8 cellular contexts compared by ENCODE assay signal in genomic region chr17:48131216-48131824, GRCh38. TPM values are rescaled to one million over a fixed set of nuclear protein-coding genes. Genes with fewer than 3 reads are reported as not detected.
DNase-seq lines count a peak whose midpoint lies in the region; ATAC-seq and TF ChIP-seq lines count a peak whose summit lies in the region.

No MANE protein-coding gene starts in this region.

- no peaks in the 10 kb centered on the region for H3K27me3 Mint-ChIP-seq in CD4-positive, alpha-beta memory T cell
- H3K27me3 Mint-ChIP-seq in naive thymus-derived CD8-positive, alpha-beta T cell = no peaks in the 10 kb centered on the region

- peak overlapping the region in 5 of 7 donors; percentile 23 to 87 (median 62) for H3K27ac Mint-ChIP-seq in CD4-positive, alpha-beta memory T cell
- peak overlapping the region in 7 of 10 donors; percentile 31 to 88 (median 67) for H3K27ac Mint-ChIP-seq in naive thymus-derived CD8-positive, alpha-beta T cell

- peak; percentile 59 to 83 (median 79) for TF ChIP-seq CTCF in esophagus squamous epithelium (IDR thresholded peaks at IDR 0.05)

- H3K4me1 Mint-ChIP-seq in CD4-positive, alpha-beta memory T cell = peaks cover 0 to 5% (median 2%) of the 10 kb centered on the region in 4 donors
- peaks cover 0 to 7% (median 3%) of the 10 kb centered on the region in 4 donors for H3K4me1 Mint-ChIP-seq in naive thymus-derived CD8-positive, alpha-beta T cell

- H3K4me3 ChIP-seq in CD4-positive, alpha-beta memory T cell (ENCODE audit: low read length in 2 of 2) = no peak overlapping the region
- no peak overlapping the region for H3K4me3 ChIP-seq in esophagus squamous epithelium

- CTCF ChIA-PET in CD4-positive, alpha-beta memory T cell (lab: Charles Lee; ENCODE audit: partially characterized antibody) = interaction anchor here (0.6 to 13.0 kb wide), 11 partner anchors 11 to 199 kb away, joined by 3 to 174 read pairs (median 4); partner anchors contain the start of genes CDK5RAP3 and SNX11

- DNase-seq in CD4-positive, alpha-beta memory T cell = peak; percentile 49 to 59 (median 50)
- peak; percentile 30 for DNase-seq in HK-2 (ENCODE audit: unreplicated experiment)
- DNase-seq in NCI-H748 treated with DMSO at 0.1 percent for 48 hours (lab: John Stamatoyannopoulos, UW) = peak; percentile 67
- peak; percentile 26 for DNase-seq in activated CD8-positive, alpha-beta memory T cell treated with anti-CD3 and anti-CD28 coated beads, Interleukin-2, amount 50 U/mL, for 1 hour (ENCODE audit: extremely low read depth)
- no peak for DNase-seq in esophagus squamous epithelium (lab: John Stamatoyannopoulos, UW)
- peak in 9 of 10 donors; percentile 20 to 78 (median 46) for DNase-seq in naive thymus-derived CD8-positive, alpha-beta T cell
- peak; percentile 59 for DNase-seq in ureter (ENCODE audit: low spot score)

- H3K36me3 Mint-ChIP-seq in CD4-positive, alpha-beta memory T cell = peaks cover 5 to 39% of the 10 kb centered on the region in 2 donors
- H3K36me3 Mint-ChIP-seq in naive thymus-derived CD8-positive, alpha-beta T cell = peaks cover 0 to 41% (median 2%) of the 10 kb centered on the region in 3 donors

- H3K4me1 ChIP-seq in CD4-positive, alpha-beta memory T cell (ENCODE audit: insufficient read depth, low read length) = no peaks in the 10 kb centered on the region
- H3K4me1 ChIP-seq in esophagus squamous epithelium = peaks cover 0 to 19% (median 3%) of the 10 kb centered on the region in 3 donors

- peaks cover 0 to 1% (median 0%) of the 10 kb centered on the region in 8 donors for H3K9me3 Mint-ChIP-seq in CD4-positive, alpha-beta memory T cell
- no peaks in the 10 kb centered on the region for H3K9me3 Mint-ChIP-seq in naive thymus-derived CD8-positive, alpha-beta T cell

- 41 to 42% methylated on average over 3 to 4 of the region's 4 CpGs for WGBS in esophagus squamous epithelium, 2 donors

- H3K27ac ChIP-seq in CD4-positive, alpha-beta memory T cell (ENCODE audit: low read depth, low read length) = no peak overlapping the region
- no peak overlapping the region for H3K27ac ChIP-seq in esophagus squamous epithelium

- POLR2A ChIA-PET in CD4-positive, alpha-beta memory T cell (lab: Charles Lee; ENCODE audit: partially characterized antibody) = interaction anchor here (0.5 to 1.4 kb wide), 5 partner anchors 24 to 106 kb away, joined by 3 to 9 read pairs (median 3); partner anchors contain the start of gene SNX11
- POLR2A ChIA-PET in naive thymus-derived CD8-positive, alpha-beta T cell (lab: Charles Lee) = interaction anchor here (0.7 to 1.0 kb wide), 3 partner anchors 25 to 482 kb away, joined by 3 to 5 read pairs (median 3); partner anchors contain the start of gene KPNB1

- peaks cover 5% of the 10 kb centered on the region for H3K36me3 ChIP-seq in CD4-positive, alpha-beta memory T cell (ENCODE audit: insufficient read depth, low read length)
- no peaks in the 10 kb centered on the region for H3K36me3 ChIP-seq in esophagus squamous epithelium

- intact Hi-C loops in CD4-positive, alpha-beta memory T cell (cut with micrococcal nuclease) = loop anchor here (1.0 kb wide), 3 partner anchors 18 to 106 kb away; no protein-coding TSS in a partner anchor
- intact Hi-C loops in esophagus squamous epithelium (cut with DNase I) = loop anchor here (5.0 kb wide), 1 partner anchor 54 kb away; no protein-coding TSS in a partner anchor

- no peaks in the 10 kb centered on the region for H3K9me3 ChIP-seq in CD4-positive, alpha-beta memory T cell (ENCODE audit: control insufficient read depth in 1 of 2, low read length in 2 of 2)
- no peaks in the 10 kb centered on the region for H3K9me3 ChIP-seq in esophagus squamous epithelium

- H3K4me3 Mint-ChIP-seq in CD4-positive, alpha-beta memory T cell = no peak overlapping the region
- H3K4me3 Mint-ChIP-seq in naive thymus-derived CD8-positive, alpha-beta T cell = peak overlapping the region in 1 of 10 donors; percentile 45

- no peaks in the 10 kb centered on the region for H3K27me3 ChIP-seq in CD4-positive, alpha-beta memory T cell (ENCODE audit: insufficient read depth, low read length)
- H3K27me3 ChIP-seq in esophagus squamous epithelium = no peaks in the 10 kb centered on the region

- TF ChIP-seq POLR2A in esophagus squamous epithelium (IDR thresholded peaks at IDR 0.05) = no peak

- peak; percentile 63 to 83 for ATAC-seq in naive thymus-derived CD8-positive, alpha-beta T cell
- no peak for ATAC-seq in HG02981 (IDR thresholded peaks at IDR 0.05; ENCODE audit: unreplicated experiment)

RNA-seq across cellular contexts. Expression of gene SNX11, which starts 23.8 kb away (rescaled TPM):
- 10 to 100 TPM; 20.8 to 22.0 TPM for total RNA-seq in CD4-positive, alpha-beta memory T cell
- polyA plus RNA-seq in CD4-positive, alpha-beta memory T cell = 10 to 100 TPM; 17.9 to 18.1 TPM
- total RNA-seq in esophagus squamous epithelium = 10 to 100 TPM; 12.7 to 16.6 (median 15.0) TPM
- 10 to 100 TPM; 19.5 to 20.9 TPM for total RNA-seq in naive thymus-derived CD8-positive, alpha-beta T cell
- 10 to 100 TPM; 18.8 to 28.3 (median 25.6) TPM for polyA plus RNA-seq in naive thymus-derived CD8-positive, alpha-beta T cell
- 24.3 TPM for total RNA-seq in ureter

RNA-seq across cellular contexts. Expression of gene CBX1, which starts 30.0 kb away (rescaled TPM):
- 10 to 100 TPM; 33.9 to 37.1 TPM for total RNA-seq in CD4-positive, alpha-beta memory T cell
- polyA plus RNA-seq in CD4-positive, alpha-beta memory T cell = 10 to 100 TPM; 10.1 to 19.8 TPM
- 10 to 100 TPM; 21.0 to 46.7 (median 24.7) TPM for total RNA-seq in esophagus squamous epithelium
- total RNA-seq in naive thymus-derived CD8-positive, alpha-beta T cell = 10 to 100 TPM; 33.6 to 34.6 TPM
- polyA plus RNA-seq in naive thymus-derived CD8-positive, alpha-beta T cell = 10 to 100 TPM; 20.8 to 24.4 (median 24.3) TPM
- total RNA-seq in ureter = 29.3 TPM
